Comparison of ENCODE assay signal across 19 cellular contexts in the genomic region with DNA sequence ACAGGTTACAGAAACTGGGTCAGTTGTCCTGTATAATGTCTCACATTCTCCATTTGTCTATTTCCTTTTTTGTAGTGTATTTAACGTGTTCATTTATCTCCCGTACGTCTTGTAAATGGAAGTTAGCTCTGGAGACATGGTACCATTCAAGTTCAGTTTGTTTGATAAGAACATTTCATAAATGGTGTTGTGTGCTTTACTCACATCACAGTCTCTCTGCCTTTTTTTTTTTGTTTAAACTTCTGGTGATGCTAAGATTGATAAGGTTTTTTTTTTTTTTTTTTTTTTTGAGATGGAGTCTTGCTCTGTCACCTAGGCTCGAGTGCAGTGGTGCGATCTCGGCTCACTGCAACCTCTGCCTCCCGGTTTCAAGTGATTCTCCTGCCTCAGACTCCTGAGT.
"Had no signal": no experiment of that assay in that cellular context is flagged by ENCODE, and none has a peak within 500 bp of the region (broad histone marks: within the 10 kb centered on the region; RNA-seq: fewer than 3 reads in every experiment).

No MANE protein-coding gene starts in this region.

- ATAC-seq: foreskin keratinocyte; gastroesophageal sphincter; heart left ventricle; left cardiac atrium; left lung; naive thymus-derived CD4-positive, alpha-beta T cell; sciatic nerve had no signal

- H3K9me3 Mint-ChIP-seq: naive thymus-derived CD4-positive, alpha-beta T cell; nephron had no signal

- H3K27ac Mint-ChIP-seq: nephron had no signal

- DNase-seq: dermis blood vessel endothelial cell; effector memory CD4-positive, alpha-beta T cell; foreskin keratinocyte; heart left ventricle; left cardiac atrium; left lung; mesenchymal stem cell; midbrain; naive thymus-derived CD4-positive, alpha-beta T cell; nucleus accumbens; stimulated activated CD4-positive, alpha-beta T cell treated with anti-CD3 and anti-CD28 coated beads, Interleukin-12 subunit alpha, Interleukin-12 subunit beta, amount 100 ng/mL, for 4 hours; stimulated activated CD4-positive, alpha-beta T cell treated with anti-CD3 and anti-CD28 coated beads, Interleukin-1b, Interleukin-23, amount 100 ng/mL, for 48 hours; stimulated activated CD4-positive, alpha-beta T cell treated with anti-CD3 and anti-CD28 coated beads, Interleukin-4, amount 100 ng/mL, for 1 hour; stimulated activated CD8-positive, alpha-beta memory T cell treated with anti-CD3 and anti-CD28 coated beads, Interleukin-4, amount 100 ng/mL, for 48 hours; stimulated activated naive CD4-positive, alpha-beta T cell treated with Interleukin-2 at 50 U/mL for 16 hours; upper lobe of left lung had no signal

- H3K4me3 Mint-ChIP-seq: nephron had no signal

- H3K27me3 Mint-ChIP-seq: naive thymus-derived CD4-positive, alpha-beta T cell had no signal
